In the genomic region with DNA sequence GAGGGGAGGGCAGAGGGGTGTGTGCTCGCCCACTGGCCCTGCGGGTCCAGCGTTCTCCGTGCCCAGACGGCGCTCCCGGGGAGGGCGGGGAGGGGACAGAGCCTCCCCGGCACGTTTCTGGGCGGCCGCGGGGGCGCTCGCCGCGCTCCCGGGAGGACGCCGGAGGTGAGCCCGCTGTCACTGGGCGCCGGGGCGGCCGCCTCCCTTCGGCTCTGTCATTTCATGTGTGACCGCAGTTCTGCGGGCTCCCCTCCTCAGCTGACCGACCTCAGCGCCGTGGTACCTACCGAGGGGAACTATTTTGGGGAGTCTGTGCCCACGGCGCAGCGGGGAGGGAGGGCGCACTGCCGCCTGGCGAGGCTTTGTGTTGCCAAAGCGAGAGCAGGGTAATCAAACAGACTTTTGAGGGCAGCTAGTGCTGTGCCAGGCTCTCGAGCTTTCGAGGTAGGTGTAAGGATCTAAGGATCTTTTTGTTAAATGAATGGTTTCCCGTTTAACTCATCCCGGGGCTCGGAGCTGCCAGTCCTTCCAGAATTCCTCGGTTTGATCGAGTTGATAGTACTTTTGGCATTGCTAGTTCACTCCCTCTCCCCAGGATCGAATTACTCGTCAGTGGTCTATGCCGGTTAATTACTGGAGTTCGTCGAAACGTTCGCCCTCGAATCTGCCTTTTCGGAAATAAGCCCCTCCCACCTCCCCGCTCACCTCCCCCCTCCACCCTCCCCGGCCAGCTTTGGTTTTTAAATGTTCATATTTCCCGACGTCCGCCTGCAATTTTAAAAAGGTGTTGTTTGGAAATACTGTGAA, we compare ENCODE assay signal across 8 cellular contexts. TPM values are rescaled to one million over a fixed set of nuclear protein-coding genes. Genes with fewer than 3 reads are reported as not detected.
A peak's percentile ranks its signal among the peaks of the same experiment; 100 is the strongest.
DNase-seq lines count a peak whose midpoint lies in the region; ATAC-seq, FAIRE-seq and TF ChIP-seq lines count a peak whose summit lies in the region.

No MANE protein-coding gene starts in this region.

- POLR2A ChIA-PET in A549 (lab: Yijun Ruan, JAX), result interaction anchor here (0.6 to 0.7 kb wide), 4 partner anchors 116 to 896 kb away, joined by 3 to 7 read pairs (median 4); no protein-coding TSS in a partner anchor

- FAIRE-seq in A549 (lab: Jason Lieb, UNC) (no peak), GM18507 (lab: Jason Lieb, UNC) (peak; percentile 73)

- DNase-seq in A549 (ENCODE audit: low read depth in 1 of 2, low spot score in 1 of 2) (peak; percentile 25 to 35), GM18507 (ENCODE audit: extremely low spot score, insufficient read length, low read depth) (peak; percentile 43), NCI-H2227 treated with DMSO at 0.1 percent for 48 hours (lab: John Stamatoyannopoulos, UW) (peak; percentile 28)
- peak; percentile 31 for DNase-seq in activated CD8-positive, alpha-beta memory T cell treated with anti-CD3 and anti-CD28 coated beads, Interleukin-2, amount 50 U/mL, for 1 hour (ENCODE audit: extremely low read depth)
- peak; percentile 57 for DNase-seq in stimulated activated CD8-positive, alpha-beta memory T cell treated with anti-CD3 and anti-CD28 coated beads, Interleukin-4, amount 100 ng/mL, for 24 hours (ENCODE audit: low read depth)

- peak overlapping the region; percentile 59 for H3K4me3 ChIP-seq in A549
- peak overlapping the region; percentile 79 for H3K4me3 ChIP-seq in endocrine pancreas (ENCODE audit: control insufficient read depth, insufficient read depth, low read length)
- peak overlapping the region; percentile 71 for H3K4me3 ChIP-seq in mesodermal cell (ENCODE audit: extremely low read depth, insufficient read depth, low read length, poor library complexity, severe bottlenecking)

- H3K27ac ChIP-seq in A549 (peak overlapping the region; percentile 61 to 85), mesodermal cell (ENCODE audit: low read depth, low read length, severe bottlenecking) (peak overlapping the region; percentile 82)

- peak; percentile 44 for TF ChIP-seq CTCF in A549 (IDR thresholded peaks at IDR 0.05)

- H3K9ac ChIP-seq in endocrine pancreas (ENCODE audit: control insufficient read depth, insufficient read depth, low read length), result peak overlapping the region; percentile 100

- peak; percentile 4 to 25; a peak in 2 of 5 replicates for TF ChIP-seq RAD21 in A549 (conservative IDR thresholded peaks at IDR 0.05 in 1 of 2, IDR thresholded peaks at IDR 0.05 in 1 of 2)

- H3K4me1 ChIP-seq in A549 (peaks cover 28% of the 10 kb centered on the region), endocrine pancreas (ENCODE audit: control insufficient read depth, insufficient read depth, low read length) (peaks cover 26% of the 10 kb centered on the region), mesodermal cell (ENCODE audit: control insufficient read depth, insufficient read depth, low read length, poor library complexity, severe bottlenecking) (peaks cover 24% of the 10 kb centered on the region)

- under 1% methylated on average over 30 of the region's 60 CpGs for WGBS in A549 (ENCODE audit: missing lambda C conversion rate)
- WGBS in mesodermal cell (ENCODE audit: insufficient coverage in 2 of 2), 2 experiments, result 0% methylated on average over 35 to 42 of the region's 60 CpGs

- ATAC-seq in A549, result peak; percentile 69 to 72
- peak; percentile 46 for ATAC-seq in HG03025 (IDR thresholded peaks at IDR 0.05; ENCODE audit: low FRiP score, unreplicated experiment)

- H3K9me3 ChIP-seq in A549, result no peaks in the 10 kb centered on the region
- H3K9me3 ChIP-seq in endocrine pancreas (ENCODE audit: control insufficient read depth, low read length), result no peaks in the 10 kb centered on the region
- H3K9me3 ChIP-seq in mesodermal cell (ENCODE audit: control insufficient read depth, low read length), result no peaks in the 10 kb centered on the region

- H3K4me2 ChIP-seq in A549, result peak overlapping the region; percentile 77

- H3K36me3 ChIP-seq in endocrine pancreas (ENCODE audit: control insufficient read depth, insufficient read depth, low read length), result no peaks in the 10 kb centered on the region
- peaks cover 4% of the 10 kb centered on the region for H3K36me3 ChIP-seq in mesodermal cell (ENCODE audit: control insufficient read depth, insufficient read depth, low read length)

- TF ChIP-seq EP300 in A549 (IDR thresholded peaks at IDR 0.05), result no peak

- CTCF ChIA-PET in A549 (lab: Yijun Ruan, JAX), result interaction anchor here (0.6 to 1.3 kb wide), 10 partner anchors 9 to 361 kb away, joined by 3 to 4 read pairs (median 3); no protein-coding TSS in a partner anchor

- no peak for TF ChIP-seq POLR2A in A549 (IDR thresholded peaks at IDR 0.05; ENCODE audit: low read length)

- no peaks in the 10 kb centered on the region for H3K27me3 ChIP-seq in endocrine pancreas (ENCODE audit: control insufficient read depth, insufficient read depth, low read length)

TF ChIP-seq in A549, 52 proteins besides CTCF, POLR2A, EP300 and RAD21:
- peak; percentile 54; the same call in 1 of the 2 replicates for TF ChIP-seq BHLHE40 (IDR thresholded peaks at IDR 0.05; ENCODE audit: low read depth, low read length)
- TF ChIP-seq HOXA7 (CRISPR knock-in tag; IDR thresholded peaks at IDR 0.05), result no peak
- TF ChIP-seq E2F6 (IDR thresholded peaks at IDR 0.05; ENCODE audit: borderline replicate concordance, low read depth), result peak; percentile 48
- TF ChIP-seq SMC3 (IDR thresholded peaks at IDR 0.05), result peak; percentile 15; the same call in 1 of the 3 replicates
- TF ChIP-seq HOXB5 (CRISPR knock-in tag; IDR thresholded peaks at IDR 0.05), result no peak
- no peak for TF ChIP-seq TP53 (CRISPR knock-in tag; IDR thresholded peaks at IDR 0.05)
- peak; percentile 55 for TF ChIP-seq MAX (IDR thresholded peaks at IDR 0.05)
- TF ChIP-seq ZC3H11A (IDR thresholded peaks at IDR 0.05), result no peak
- TF ChIP-seq CBX8 (IDR thresholded peaks at IDR 0.05), result no peak
TF ChIP-seq in A549: peak in this region for 4.

RNA-seq across cellular contexts. Expression of gene ARID5B, which starts 1.9 kb away (rescaled TPM):
- polyA plus RNA-seq in A549 (2011; rRNA removed), result 1.6 and 1.7 TPM in 2 replicates
- polyA plus RNA-seq in A549 (2012; cell fraction: cytosol; rRNA removed), result 0.29 and 0.40 TPM in 2 replicates
- polyA plus RNA-seq in A549 (2012; cell fraction: nucleus; rRNA removed), result 0.31 and 0.59 TPM in 2 replicates
- 0.75 to 0.91 TPM (median 0.84 TPM) in 3 replicates for polyA plus RNA-seq in A549 (2017; fragmentation: RNase III; extraction: RNeasy Plus Mini Kit Qiagen cat#74134 plus additional on column Dnase treatment)
- 5.8 and 5.9 TPM in 2 replicates for polyA minus RNA-seq in A549 (2011; rRNA and poly(A)+ RNA removed)
- polyA plus RNA-seq in mesodermal cell (2013, experiment 1 of 2), result 15.7 TPM
- 13.2 TPM for polyA plus RNA-seq in mesodermal cell (2013, experiment 2 of 2)

Comparison
In these comparisons a context has a peak if more than half of its experiments do, and no peak if none do; other contexts are left out.
1. Peak in every context shown above with its lines: DNase-seq, ATAC-seq, H3K4me3 ChIP-seq and H3K27ac ChIP-seq.